18 cellular contexts compared by ENCODE assay signal in the genomic region with DNA sequence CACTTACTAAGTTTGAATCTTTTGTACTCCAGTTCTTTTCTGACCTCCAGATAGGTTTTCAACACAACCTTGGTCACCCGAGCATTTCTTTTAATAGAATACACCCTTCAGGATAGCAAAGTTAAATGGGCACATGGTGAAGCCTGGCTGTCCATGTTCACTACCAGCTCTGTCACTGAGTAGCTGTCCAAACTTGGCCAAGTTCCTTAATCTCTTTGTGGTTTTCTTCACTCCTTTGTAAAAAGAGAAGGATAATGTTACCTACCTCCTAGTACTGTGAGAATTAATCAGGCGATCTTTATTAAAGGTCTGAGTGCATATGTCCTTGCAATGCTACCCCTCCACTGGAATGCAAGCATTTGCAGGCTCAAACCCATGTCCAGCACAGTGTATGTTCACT.
"Had no signal": no experiment of that assay in that cellular context is flagged by ENCODE, and none has a peak within 500 bp of the region (broad histone marks: within the 10 kb centered on the region; RNA-seq: fewer than 3 reads in every experiment).

No MANE protein-coding gene starts in this region.

- ATAC-seq: activated CD8-positive, alpha-beta memory T cell treated with anti-CD3 and anti-CD28 coated beads, Interleukin-2, amount 10 ng/mL, durations not matched to agents 7 days and 5 days; body of pancreas; heart right ventricle; left ventricle myocardium superior; naive thymus-derived CD8-positive, alpha-beta T cell; stimulated activated effector memory CD8-positive, alpha-beta T cell treated with anti-CD3 and anti-CD28 coated beads, Interleukin-12 subunit alpha, Interleukin-12 subunit beta, amount 100 ng/mL, for 72 hours had no signal

- H3K36me3 ChIP-seq: heart right ventricle, pancreas, sigmoid colon, thoracic aorta had no signal

- H3K9me3 ChIP-seq: body of pancreas, heart right ventricle, pancreas, sigmoid colon, thoracic aorta had no signal

- DNase-seq: activated B cell treated with CpG ODN at 0.5 μM for 24 hours; activated CD4-positive, alpha-beta memory T cell treated with anti-CD3 and anti-CD28 coated beads, Interleukin-2, amount 10 ng/mL, durations not matched to agents 7 days and 5 days; activated CD4-positive, alpha-beta T cell treated with anti-CD3 and anti-CD28 coated beads for 4 hours; activated CD8-positive, alpha-beta memory T cell treated with anti-CD3 and anti-CD28 coated beads, Interleukin-2, amount 10 ng/mL, durations not matched to agents 7 days and 5 days; body of pancreas; central memory CD4-positive, alpha-beta T cell; dorsolateral prefrontal cortex; heart right ventricle; kidney glomerular epithelial cell; left ventricle myocardium superior; mesenchymal stem cell; naive thymus-derived CD8-positive, alpha-beta T cell; pancreas; sigmoid colon; stimulated activated CD4-positive, alpha-beta T cell treated with anti-CD3 and anti-CD28 coated beads, Interleukin-4, amount 100 ng/mL, for 24 hours had no signal

- H3K4me3 ChIP-seq: body of pancreas, dorsolateral prefrontal cortex, heart right ventricle, pancreas, sigmoid colon, thoracic aorta had no signal

- H3K27ac ChIP-seq: body of pancreas, dorsolateral prefrontal cortex, heart right ventricle, pancreas, sigmoid colon, thoracic aorta had no signal

- H3K27me3 ChIP-seq: body of pancreas, heart right ventricle, pancreas, sigmoid colon had no signal

- H3K4me1 ChIP-seq: body of pancreas, heart right ventricle, pancreas, sigmoid colon had no signal

- FAIRE-seq: colon, pancreas had no signal
